9 cellular contexts compared by ENCODE assay signal in the genomic region with DNA sequence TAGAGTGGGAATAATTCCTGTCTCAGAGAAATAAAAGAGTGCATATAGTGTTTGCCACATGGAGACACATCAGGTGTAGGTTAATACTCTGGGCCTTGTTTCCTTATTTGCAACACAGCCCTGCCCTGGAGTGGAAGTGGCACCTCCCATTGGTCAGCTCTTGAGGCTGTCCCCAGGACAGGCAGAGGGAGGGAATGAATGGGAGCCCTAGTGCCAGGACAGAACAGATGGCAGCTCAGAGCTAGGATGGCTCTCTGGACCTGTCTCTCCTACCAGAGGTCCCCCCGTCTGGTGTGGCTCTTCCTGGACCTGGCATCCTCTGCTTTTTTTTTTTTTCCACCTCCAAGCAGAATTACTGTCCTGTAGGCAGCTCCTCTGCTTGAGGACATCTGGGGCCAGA. TPM values are rescaled to one million over a fixed set of nuclear protein-coding genes. Genes with fewer than 3 reads are reported as not detected.
DNase-seq lines count a peak whose midpoint lies in the region; ATAC-seq and TF ChIP-seq lines count a peak whose summit lies in the region.
"Had no signal": no experiment of that assay in that cellular context is flagged by ENCODE, and none has a peak within 500 bp of the region (broad histone marks: within the 10 kb centered on the region; RNA-seq: fewer than 3 reads in every experiment).

No MANE protein-coding gene starts in this region.

- no peaks in the 10 kb centered on the region for H3K9me3 ChIP-seq in right atrium auricular region
- no peaks in the 10 kb centered on the region for H3K9me3 ChIP-seq in sigmoid colon

- peak overlapping the region; percentile 81 for H3K27ac Mint-ChIP-seq in HFFc6
- peak overlapping the region; percentile 52 for H3K27ac Mint-ChIP-seq in activated T-helper 17 cell treated with anti-CD3 and anti-CD28 coated beads, Interleukin-2, amount 50 U/mL, for 72 hours

- H3K36me3 ChIP-seq in right atrium auricular region: no peaks in the 10 kb centered on the region
- H3K36me3 ChIP-seq in sigmoid colon: no peaks in the 10 kb centered on the region

- H3K4me3 ChIP-seq in right atrium auricular region: peak overlapping the region; percentile 42 to 57
- H3K4me3 ChIP-seq in sigmoid colon: peak overlapping the region in 3 of 4 donors; percentile 48 to 57 (median 55)

- H3K27ac ChIP-seq in right atrium auricular region: no peak overlapping the region
- peak overlapping the region in 1 of 4 donors; percentile 77 for H3K27ac ChIP-seq in sigmoid colon

- H3K4me1 Mint-ChIP-seq in HFFc6 (ENCODE audit: low read depth): peaks cover 66% of the 10 kb centered on the region
- H3K4me1 Mint-ChIP-seq in activated T-helper 17 cell treated with anti-CD3 and anti-CD28 coated beads, Interleukin-2, amount 50 U/mL, for 72 hours: peaks cover 10% of the 10 kb centered on the region

- no peak for ATAC-seq in activated T-helper 17 cell treated with anti-CD3 and anti-CD28 coated beads, Interleukin-2, amount 50 U/mL, for 72 hours (replicated peaks)
- no peak for ATAC-seq in GM19351 (IDR thresholded peaks at IDR 0.05; ENCODE audit: unreplicated experiment)

- intact Hi-C loops in sigmoid colon (cut with DNase I): no loop called here

- 59 to 60% methylated on average over 1 of the region's 1 CpG for WGBS in sigmoid colon, 2 donors

- TF ChIP-seq CTCF in HFFc6 (IDR thresholded peaks at IDR 0.05): no peak
- TF ChIP-seq CTCF in right atrium auricular region (IDR thresholded peaks at IDR 0.05): no peak
- no peak for TF ChIP-seq CTCF in sigmoid colon (IDR thresholded peaks at IDR 0.05)

- no peaks in the 10 kb centered on the region for H3K36me3 Mint-ChIP-seq in HFFc6 (ENCODE audit: low read depth)
- peaks cover 7% of the 10 kb centered on the region for H3K36me3 Mint-ChIP-seq in activated T-helper 17 cell treated with anti-CD3 and anti-CD28 coated beads, Interleukin-2, amount 50 U/mL, for 72 hours (ENCODE audit: low read depth)

- no peaks in the 10 kb centered on the region for H3K9me3 Mint-ChIP-seq in HFFc6
- no peaks in the 10 kb centered on the region for H3K9me3 Mint-ChIP-seq in activated T-helper 17 cell treated with anti-CD3 and anti-CD28 coated beads, Interleukin-2, amount 50 U/mL, for 72 hours

- DNase-seq in HFFc6 (no peak), right atrium auricular region (ENCODE audit: low spot score) (no peak), sigmoid colon (no peak), CD1c-positive myeloid dendritic cell (ENCODE audit: extremely low spot score) (no peak)
- DNase-seq in activated CD4-positive, alpha-beta T cell treated with anti-CD3 and anti-CD28 coated beads, Interleukin-2, amount 50 U/mL, for 48 hours: no peak
- DNase-seq in stimulated activated CD4-positive, alpha-beta T cell treated with anti-CD3 and anti-CD28 coated beads, Interleukin-12 subunit alpha, Interleukin-12 subunit beta, amount 100 ng/mL, for 4 hours: no peak
- DNase-seq: SIG-M5 had no signal

- H3K4me3 Mint-ChIP-seq in HFFc6: peak overlapping the region; percentile 92
- H3K4me3 Mint-ChIP-seq in activated T-helper 17 cell treated with anti-CD3 and anti-CD28 coated beads, Interleukin-2, amount 50 U/mL, for 72 hours: peak overlapping the region; percentile 39

- TF ChIP-seq POLR2A in sigmoid colon (IDR thresholded peaks at IDR 0.05): no peak

- H3K4me1 ChIP-seq in right atrium auricular region: peaks cover 0 to 41% of the 10 kb centered on the region in 2 donors
- peaks cover 0 to 53% (median 41%) of the 10 kb centered on the region in 4 donors for H3K4me1 ChIP-seq in sigmoid colon

- TF ChIP-seq EP300 in sigmoid colon (IDR thresholded peaks at IDR 0.05): no peak

- H3K27me3 Mint-ChIP-seq in HFFc6 (ENCODE audit: insufficient read depth): no peaks in the 10 kb centered on the region; the same call in 1 of the 2 replicates
- H3K27me3 Mint-ChIP-seq in activated T-helper 17 cell treated with anti-CD3 and anti-CD28 coated beads, Interleukin-2, amount 50 U/mL, for 72 hours: no peaks in the 10 kb centered on the region

- H3K27me3 ChIP-seq in right atrium auricular region (no peaks in the 10 kb centered on the region), sigmoid colon (no peaks in the 10 kb centered on the region)

RNA-seq across cellular contexts. Expression of gene LIMK2, which starts 35.6 kb away (rescaled TPM):
- total RNA-seq in HFFc6 (2021; fragmentation: NEBNext Ultra II Directional; extraction: Animal tissue kit (Norgen Biotek cat#: 25700)): 10 to 100 TPM; 27.9 to 31.4 (median 28.9) TPM
- 10 to 100 TPM; 59.5 to 61.4 TPM for total RNA-seq in activated T-helper 17 cell treated with anti-CD3 and anti-CD28 coated beads, Interleukin-2, amount 50 U/mL, for 72 hours
- total RNA-seq in right atrium auricular region: 1 to 10 TPM; 7.5 to 9.8 TPM
- total RNA-seq in sigmoid colon: 10 to 100 TPM; 10.3 to 20.8 (median 14.0) TPM
- 10 to 100 TPM; 31.9 to 58.7 (median 39.0) TPM for polyA plus RNA-seq in sigmoid colon

RNA-seq across cellular contexts. Expression of gene PIK3IP1, which starts 44.6 kb away (rescaled TPM):
- 10 to 100 TPM in 1 of 6 experiments, 1 to 10 TPM in 5; 8.3 to 11.3 (median 8.9) TPM for total RNA-seq in HFFc6 (2021; fragmentation: NEBNext Ultra II Directional; extraction: Animal tissue kit (Norgen Biotek cat#: 25700))
- 10 to 100 TPM; 11.0 to 24.1 TPM for total RNA-seq in activated T-helper 17 cell treated with anti-CD3 and anti-CD28 coated beads, Interleukin-2, amount 50 U/mL, for 72 hours
- total RNA-seq in right atrium auricular region (10 to 100 TPM; 14.6 to 17.6 TPM), sigmoid colon (10 to 100 TPM; 32.4 to 55.0 (median 50.3) TPM)
- 10 to 100 TPM in 1 of 3 donors, 1 to 10 TPM in 2; 5.8 to 87.6 (median 6.0) TPM for polyA plus RNA-seq in sigmoid colon
